In genomic region chr9:111945216-111945615, GRCh38 we compare ENCODE assay signal across 10 cellular contexts. TPM values are rescaled to one million over a fixed set of nuclear protein-coding genes. Genes with fewer than 3 reads are reported as not detected.
DNase-seq lines count a peak whose midpoint lies in the region; ATAC-seq and TF ChIP-seq lines count a peak whose summit lies in the region.
"Had no signal": no experiment of that assay in that cellular context is flagged by ENCODE, and none has a peak within 500 bp of the region (broad histone marks: within the 10 kb centered on the region; RNA-seq: fewer than 3 reads in every experiment).

No MANE protein-coding gene starts in this region.

- no peak overlapping the region for H3K4me3 Mint-ChIP-seq in activated naive CD8-positive, alpha-beta T cell treated with anti-CD3 and anti-CD28 coated beads, Interleukin-2, amount 10 ng/mL, durations not matched to agents 7 days and 5 days
- H3K4me3 Mint-ChIP-seq in MCF 10A (ENCODE audit: unreplicated experiment): no peak overlapping the region

- peak overlapping the region; percentile 83 for H3K27ac ChIP-seq in ACC112 (ENCODE audit: low read depth, low read length)
- H3K27ac ChIP-seq in suprapubic skin: no peak overlapping the region
- H3K27ac ChIP-seq in WERI-Rb-1: no peak overlapping the region

- no peak overlapping the region for H3K27ac Mint-ChIP-seq in activated naive CD8-positive, alpha-beta T cell treated with anti-CD3 and anti-CD28 coated beads, Interleukin-2, amount 10 ng/mL, durations not matched to agents 7 days and 5 days
- no peak overlapping the region for H3K27ac Mint-ChIP-seq in MCF 10A (ENCODE audit: low read depth, unreplicated experiment)

- H3K9me3 ChIP-seq in suprapubic skin (no peaks in the 10 kb centered on the region), WERI-Rb-1 (ENCODE audit: severe bottlenecking) (no peaks in the 10 kb centered on the region)

- no peaks in the 10 kb centered on the region for H3K79me2 ChIP-seq in ACC112 (ENCODE audit: control insufficient read depth, insufficient read depth, low read length, unreplicated experiment)

- no peak overlapping the region for H2AFZ ChIP-seq in ACC112 (ENCODE audit: low read length, unreplicated experiment)

- BruUV-seq in MCF 10A (replicated peaks; lab: Mats Ljungman, UMichigan): no TSS peak

- no peak for TF ChIP-seq EP300 in suprapubic skin (IDR thresholded peaks at IDR 0.05)

- H3K4me3 ChIP-seq in ACC112 (ENCODE audit: low read depth, low read length) (no peak overlapping the region), suprapubic skin (no peak overlapping the region), WERI-Rb-1 (ENCODE audit: low read depth, low read length) (no peak overlapping the region), H7 (ENCODE audit: insufficient read depth, low read depth, low read length) (no peak overlapping the region)

- intact Hi-C loops in MCF 10A (cut with micrococcal nuclease): no loop called here

- 40% methylated on average over 3 of the region's 3 CpGs for WGBS in suprapubic skin

- TF ChIP-seq POLR2A in suprapubic skin (IDR thresholded peaks at IDR 0.05): no peak

- H3K27me3 ChIP-seq in ACC112 (ENCODE audit: insufficient read depth, low read length): no peaks in the 10 kb centered on the region
- no peaks in the 10 kb centered on the region for H3K27me3 ChIP-seq in suprapubic skin
- H3K27me3 ChIP-seq in WERI-Rb-1 (ENCODE audit: insufficient read depth, low read depth, severe bottlenecking): no peaks in the 10 kb centered on the region
- H3K27me3 ChIP-seq in H7 (ENCODE audit: control insufficient read depth, insufficient read depth, low read length): no peaks in the 10 kb centered on the region

- POLR2A ChIA-PET in activated naive CD8-positive, alpha-beta T cell treated with anti-CD3 and anti-CD28 coated beads, Interleukin-2, amount 10 ng/mL, durations not matched to agents 7 days and 5 days (lab: Charles Lee): no interaction called here
- POLR2A ChIA-PET in MCF 10A (lab: Yijun Ruan, JAX): interaction anchor here (0.6 kb wide), 2 partner anchors 27 to 87 kb away, joined by 3 read pairs; no protein-coding TSS in a partner anchor

- H3K27me3 Mint-ChIP-seq in activated naive CD8-positive, alpha-beta T cell treated with anti-CD3 and anti-CD28 coated beads, Interleukin-2, amount 10 ng/mL, durations not matched to agents 7 days and 5 days: no peaks in the 10 kb centered on the region
- H3K27me3 Mint-ChIP-seq in MCF 10A (ENCODE audit: insufficient read depth, unreplicated experiment): no peaks in the 10 kb centered on the region

- DNase-seq in GM19238 (ENCODE audit: insufficient read length, low spot score) (peak; percentile 45), suprapubic skin (ENCODE audit: low spot score in 2 of 2) (no peak), WERI-Rb-1 (no peak), MCF 10A (ENCODE audit: unreplicated experiment) (no peak), H7 (no peak)
- no peak for DNase-seq in activated naive CD8-positive, alpha-beta T cell treated with anti-CD3 and anti-CD28 coated beads, Interleukin-2, amount 10 ng/mL, durations not matched to agents 7 days and 5 days
- DNase-seq: activated CD8-positive, alpha-beta memory T cell treated with anti-CD3 and anti-CD28 coated beads, Interleukin-2, amount 50 U/mL, for 48 hours; Kasumi-1 had no signal

- H3K36me3 Mint-ChIP-seq in activated naive CD8-positive, alpha-beta T cell treated with anti-CD3 and anti-CD28 coated beads, Interleukin-2, amount 10 ng/mL, durations not matched to agents 7 days and 5 days: no peaks in the 10 kb centered on the region
- H3K36me3 Mint-ChIP-seq in MCF 10A (ENCODE audit: insufficient read depth, unreplicated experiment): peaks cover 6% of the 10 kb centered on the region

- H3K4me1 Mint-ChIP-seq in activated naive CD8-positive, alpha-beta T cell treated with anti-CD3 and anti-CD28 coated beads, Interleukin-2, amount 10 ng/mL, durations not matched to agents 7 days and 5 days: peaks cover 12% of the 10 kb centered on the region
- H3K4me1 Mint-ChIP-seq in MCF 10A (ENCODE audit: insufficient read depth, unreplicated experiment): peaks cover 15% of the 10 kb centered on the region

- ATAC-seq in HG03103 (IDR thresholded peaks at IDR 0.05; ENCODE audit: low read depth, unreplicated experiment): peak; percentile 72
- ATAC-seq in activated naive CD8-positive, alpha-beta T cell treated with anti-CD3 and anti-CD28 coated beads, Interleukin-2, amount 10 ng/mL, durations not matched to agents 7 days and 5 days (ENCODE audit: low read depth): peak; percentile 61

- H3K4me1 ChIP-seq in ACC112 (ENCODE audit: control insufficient read depth, insufficient read depth, low read length, unreplicated experiment): peaks cover 34% of the 10 kb centered on the region
- H3K4me1 ChIP-seq in suprapubic skin: no peaks in the 10 kb centered on the region

- TF ChIP-seq CTCF in suprapubic skin (IDR thresholded peaks at IDR 0.05) (no peak), WERI-Rb-1 (IDR thresholded peaks at IDR 0.05; ENCODE audit: low read depth, low read length) (no peak), MCF 10A (IDR thresholded peaks at IDR 0.05; ENCODE audit: unreplicated experiment) (no peak)

- CTCF ChIA-PET in MCF 10A (lab: Yijun Ruan, JAX): no interaction called here

- H3K36me3 ChIP-seq in ACC112 (ENCODE audit: insufficient read depth, low read length) (no peaks in the 10 kb centered on the region), suprapubic skin (no peaks in the 10 kb centered on the region), WERI-Rb-1 (no peaks in the 10 kb centered on the region), H7 (replicated peaks; ENCODE audit: control insufficient read depth, insufficient read depth, low read length) (no peaks in the 10 kb centered on the region)

- no peaks in the 10 kb centered on the region for H3K9me3 Mint-ChIP-seq in activated naive CD8-positive, alpha-beta T cell treated with anti-CD3 and anti-CD28 coated beads, Interleukin-2, amount 10 ng/mL, durations not matched to agents 7 days and 5 days
- no peaks in the 10 kb centered on the region for H3K9me3 Mint-ChIP-seq in MCF 10A (ENCODE audit: unreplicated experiment)

RNA-seq across cellular contexts. Expression of gene UGCG, which starts 48.6 kb away (rescaled TPM):
- total RNA-seq in activated naive CD8-positive, alpha-beta T cell treated with anti-CD3 and anti-CD28 coated beads, Interleukin-2, amount 10 ng/mL, durations not matched to agents 7 days and 5 days: 10 to 100 TPM; 24.9 to 27.1 TPM
- total RNA-seq in suprapubic skin (100 to 1,000 TPM in 2 of 4 donors, 10 to 100 TPM in 2; 50.0 to 134 (median 99.8) TPM), MCF 10A (2022) (29.5 and 31.4 TPM in 2 replicates)
- 27.6 and 40.9 TPM in 2 replicates for total RNA-seq in H7 (2014; rRNA removed; shearing (Covaris generic))
